ENCODE assay signal across 16 cellular contexts in genomic region chr17:3660311-3660891, GRCh38. TPM values are rescaled to one million over a fixed set of nuclear protein-coding genes. Genes with fewer than 3 reads are reported as not detected.
DNase-seq lines count a peak whose midpoint lies in the region; ATAC-seq and TF ChIP-seq lines count a peak whose summit lies in the region.
"Had no signal": no experiment of that assay in that cellular context is flagged by ENCODE, and none has a peak within 500 bp of the region (broad histone marks: within the 10 kb centered on the region; RNA-seq: fewer than 3 reads in every experiment).

No MANE protein-coding gene starts in this region.

- peak; percentile 50 for DNase-seq in globus pallidus (ENCODE audit: low spot score)
- no peak for DNase-seq in mucosa of descending colon
- no peak for DNase-seq in transverse colon
- no peak for DNase-seq in NCI-H1417 (lab: John Stamatoyannopoulos, UW)
- no peak for DNase-seq in activated CD4-positive, alpha-beta T cell treated with anti-CD3 and anti-CD28 coated beads, Interleukin-2, amount 50 U/mL, for 1 hour
- no peak for DNase-seq in T-helper 9 cell
- no peak for DNase-seq in natural killer cell
- DNase-seq: activated CD4-positive, alpha-beta T cell treated with anti-CD3 and anti-CD28 coated beads, Interleukin-2, amount 50 U/mL, for 48 hours; activated naive CD4-positive, alpha-beta T cell; naive B cell; NCI-H1105 treated with DMSO at 0.1 percent for 48 hours; NCI-H748 treated with DMSO at 0.1 percent for 48 hours; stimulated activated CD4-positive, alpha-beta T cell treated with anti-CD3 and anti-CD28 coated beads, Interleukin-15, amount 100 ng/mL, for 24 hours had no signal

- H3K36me3 ChIP-seq in mucosa of descending colon (ENCODE audit: low read depth) (peaks cover 9% of the 10 kb centered on the region), transverse colon (peaks cover 0 to 17% (median 3%) of the 10 kb centered on the region in 4 donors)

- H3K27me3 Mint-ChIP-seq in natural killer cell (ENCODE audit: low read depth in 2 of 2): no peaks in the 10 kb centered on the region
- H3K27me3 Mint-ChIP-seq: dendritic cell treated with granulocyte-macrophage colony-stimulating factor and Interleukin-4, amounts not matched to agents 40 ng/mL and 50 ng/mL, for 4 days; naive B cell had no signal

- in situ Hi-C loops in transverse colon (cut with MboI; ENCODE audit: low pct_ligation_motif_present in 1 of 4, low pct_unique_long_range_greater_than_20kb in 1 of 4, low sequenced_read_pairs in 3 of 4): no loop called here

- TF ChIP-seq POLR2A in transverse colon (IDR thresholded peaks at IDR 0.05): no peak

- H3K4me3 ChIP-seq in mucosa of descending colon: no peak overlapping the region
- H3K4me3 ChIP-seq in transverse colon: no peak overlapping the region

- intact Hi-C loops in mucosa of descending colon (cut with DNase I, micrococcal nuclease): no loop called here
- intact Hi-C loops in transverse colon (cut with DNase I; ENCODE audit: low total_unique reads): no loop called here
- intact Hi-C loops in natural killer cell (cut with micrococcal nuclease): no loop called here

- peaks cover 0 to 3% of the 10 kb centered on the region in 2 donors for H3K4me1 Mint-ChIP-seq in natural killer cell

- H3K9me3 ChIP-seq in mucosa of descending colon: no peaks in the 10 kb centered on the region
- no peaks in the 10 kb centered on the region for H3K9me3 ChIP-seq in transverse colon

- H3K4me1 ChIP-seq in mucosa of descending colon (ENCODE audit: low read depth): peaks cover 9% of the 10 kb centered on the region
- H3K4me1 ChIP-seq in transverse colon: peaks cover 3 to 22% (median 15%) of the 10 kb centered on the region in 4 donors

- no peaks in the 10 kb centered on the region for H3K9me3 Mint-ChIP-seq in natural killer cell
- H3K9me3 Mint-ChIP-seq: dendritic cell treated with granulocyte-macrophage colony-stimulating factor and Interleukin-4, amounts not matched to agents 40 ng/mL and 50 ng/mL, for 4 days; naive B cell; T-helper 1 cell treated with Interleukin-12 subunit alpha and Interleukin-12 subunit beta and Interleukin-4 antibody, amounts not matched to agents 30 μg/mL and 1 μg/mL, for 36 hours had no signal

- peak overlapping the region; percentile 59 to 77 (median 74) for H3K27ac ChIP-seq in transverse colon

- H3K36me3 Mint-ChIP-seq in natural killer cell: no peaks in the 10 kb centered on the region
- H3K36me3 Mint-ChIP-seq: naive B cell had no signal

- H3K27me3 ChIP-seq in transverse colon: no peaks in the 10 kb centered on the region

- H3K4me3 Mint-ChIP-seq in natural killer cell: no peak overlapping the region
- H3K4me3 Mint-ChIP-seq: dendritic cell treated with granulocyte-macrophage colony-stimulating factor and Interleukin-4, amounts not matched to agents 40 ng/mL and 50 ng/mL, for 4 days; naive B cell; T-helper 1 cell treated with Interleukin-12 subunit alpha and Interleukin-12 subunit beta and Interleukin-4 antibody, amounts not matched to agents 30 μg/mL and 1 μg/mL, for 36 hours had no signal

- no peak overlapping the region for H3K27ac Mint-ChIP-seq in natural killer cell
- H3K27ac Mint-ChIP-seq: T-helper 1 cell treated with Interleukin-12 subunit alpha and Interleukin-12 subunit beta and Interleukin-4 antibody, amounts not matched to agents 30 μg/mL and 1 μg/mL, for 36 hours had no signal

- 91% methylated on average over 23 of the region's 23 CpGs; no CpG with 5 or more reads in 1 of the 2 donors for WGBS in transverse colon (ENCODE audit: low coverage in 1 of 2), 2 donors

- TF ChIP-seq CTCF in mucosa of descending colon (IDR thresholded peaks at IDR 0.05): no peak
- TF ChIP-seq CTCF in transverse colon (IDR thresholded peaks at IDR 0.05): no peak
- no peak for TF ChIP-seq CTCF in natural killer cell (IDR thresholded peaks at IDR 0.05)

- ATAC-seq in SK-N-SH treated with all-trans-retinoic acid at 6 μM for 48 hours (peak; percentile 15), mucosa of descending colon (peak; percentile 33), natural killer cell (no peak)

- TF ChIP-seq EP300 in transverse colon (IDR thresholded peaks at IDR 0.05; ENCODE audit: low read depth): no peak

TF ChIP-seq in SK-N-SH treated with all-trans-retinoic acid at 6 μM for 48 hours, 23 proteins besides CTCF, POLR2A, EP300 and RAD21:
- TF ChIP-seq TSHZ2 (CRISPR knock-in tag; IDR thresholded peaks at IDR 0.05) (no peak), ZFP3 (CRISPR knock-in tag; IDR thresholded peaks at IDR 0.05) (no peak), OSR1 (CRISPR knock-in tag; IDR thresholded peaks at IDR 0.05) (no peak), POU6F1 (CRISPR knock-in tag; IDR thresholded peaks at IDR 0.05; ENCODE audit: borderline replicate concordance, low read depth) (no peak), ZNF8 (CRISPR knock-in tag; IDR thresholded peaks at IDR 0.05) (no peak), ZC3H10 (CRISPR knock-in tag; IDR thresholded peaks at IDR 0.05) (no peak), BACH2 (CRISPR knock-in tag; IDR thresholded peaks at IDR 0.05; ENCODE audit: borderline replicate concordance) (no peak), ZNF565 (CRISPR knock-in tag; conservative IDR thresholded peaks at IDR 0.05; ENCODE audit: low read depth) (no peak)
- TF ChIP-seq, protein P1, sequence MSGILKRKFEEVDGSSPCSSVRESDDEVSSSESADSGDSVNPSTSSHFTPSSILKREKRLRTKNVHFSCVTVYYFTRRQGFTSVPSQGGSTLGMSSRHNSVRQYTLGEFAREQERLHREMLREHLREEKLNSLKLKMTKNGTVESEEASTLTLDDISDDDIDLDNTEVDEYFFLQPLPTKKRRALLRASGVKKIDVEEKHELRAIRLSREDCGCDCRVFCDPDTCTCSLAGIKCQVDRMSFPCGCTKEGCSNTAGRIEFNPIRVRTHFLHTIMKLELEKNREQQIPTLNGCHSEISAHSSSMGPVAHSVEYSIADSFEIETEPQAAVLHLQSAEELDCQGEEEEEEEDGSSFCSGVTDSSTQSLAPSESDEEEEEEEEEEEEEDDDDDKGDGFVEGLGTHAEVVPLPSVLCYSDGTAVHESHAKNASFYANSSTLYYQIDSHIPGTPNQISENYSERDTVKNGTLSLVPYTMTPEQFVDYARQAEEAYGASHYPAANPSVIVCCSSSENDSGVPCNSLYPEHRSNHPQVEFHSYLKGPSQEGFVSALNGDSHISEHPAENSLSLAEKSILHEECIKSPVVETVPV (CRISPR knock-in tag; IDR thresholded peaks at IDR 0.05): no peak

RNA-seq across cellular contexts. Expression of gene TAX1BP3, which starts 8.0 kb away (rescaled TPM):
- total RNA-seq in mucosa of descending colon (100 to 1,000 TPM; 162 to 297 (median 197) TPM), transverse colon (100 to 1,000 TPM; 129 to 451 (median 202) TPM), natural killer cell (10 to 100 TPM; 15.1 to 17.0 (median 16.3) TPM)

RNA-seq across cellular contexts. Expression of gene EMC6, which starts 8.2 kb away (rescaled TPM):
- 10 to 100 TPM; 29.3 to 41.3 (median 32.8) TPM for total RNA-seq in mucosa of descending colon
- total RNA-seq in transverse colon: 10 to 100 TPM in 2 of 4 donors, 1 to 10 TPM in 2; 3.0 to 24.4 (median 13.2) TPM
- 10 to 100 TPM; 29.3 to 34.7 (median 32.1) TPM for total RNA-seq in natural killer cell

RNA-seq across cellular contexts. Expression of gene CTNS, which starts 23.8 kb away (rescaled TPM):
- total RNA-seq in mucosa of descending colon: 10 to 100 TPM in 2 of 3 donors, 1 to 10 TPM in 1; 9.6 to 13.4 (median 13.1) TPM
- total RNA-seq in transverse colon: 10 to 100 TPM in 3 of 4 donors, 1 to 10 TPM in 1; 1.2 to 25.7 (median 18.8) TPM
- total RNA-seq in natural killer cell: 10 to 100 TPM in 1 of 3 donors, 1 to 10 TPM in 2; 7.6 to 24.2 (median 9.6) TPM

RNA-seq across cellular contexts. Expression of gene SHPK, which starts 24.4 kb away (rescaled TPM):
- total RNA-seq in mucosa of descending colon: 10 to 100 TPM; 13.9 to 27.8 (median 19.0) TPM
- 10 to 100 TPM in 3 of 4 donors, 1 to 10 TPM in 1; 9.0 to 50.9 (median 24.2) TPM for total RNA-seq in transverse colon
- 1 to 10 TPM; 5.8 to 9.3 (median 8.9) TPM for total RNA-seq in natural killer cell

RNA-seq across cellular contexts. Expression of gene P2RX5, which starts 35.6 kb away (rescaled TPM):
- total RNA-seq in mucosa of descending colon (1 to 10 TPM in 2 of 3 donors, under 1 TPM in 1; 0.73 to 2.6 (median 2.2) TPM), transverse colon (10 to 100 TPM in 1 of 4 donors, 1 to 10 TPM in 1, under 1 TPM in 2; 0.68 to 11.4 (median 2.1) TPM), natural killer cell (10 to 100 TPM in 1 of 3 donors, 1 to 10 TPM in 2; 7.8 to 15.4 (median 9.2) TPM)

Comparison
In these comparisons a context has a peak if more than half of its experiments do, and no peak if none do; other contexts are left out.
1. ATAC-seq: peak in SK-N-SH treated with all-trans-retinoic acid at 6 μM for 48 hours (single experiment) and mucosa of descending colon (single experiment); none in natural killer cell (0 of 3).
2. RNA of gene TAX1BP3, which starts 8.0 kb away (total RNA-seq): 129 to 451 TPM in transverse colon and 162 to 297 TPM in mucosa of descending colon; 15.1 to 17.0 TPM in natural killer cell; every median in the first group is over 4 times any median in the second.